In the genomic region with DNA sequence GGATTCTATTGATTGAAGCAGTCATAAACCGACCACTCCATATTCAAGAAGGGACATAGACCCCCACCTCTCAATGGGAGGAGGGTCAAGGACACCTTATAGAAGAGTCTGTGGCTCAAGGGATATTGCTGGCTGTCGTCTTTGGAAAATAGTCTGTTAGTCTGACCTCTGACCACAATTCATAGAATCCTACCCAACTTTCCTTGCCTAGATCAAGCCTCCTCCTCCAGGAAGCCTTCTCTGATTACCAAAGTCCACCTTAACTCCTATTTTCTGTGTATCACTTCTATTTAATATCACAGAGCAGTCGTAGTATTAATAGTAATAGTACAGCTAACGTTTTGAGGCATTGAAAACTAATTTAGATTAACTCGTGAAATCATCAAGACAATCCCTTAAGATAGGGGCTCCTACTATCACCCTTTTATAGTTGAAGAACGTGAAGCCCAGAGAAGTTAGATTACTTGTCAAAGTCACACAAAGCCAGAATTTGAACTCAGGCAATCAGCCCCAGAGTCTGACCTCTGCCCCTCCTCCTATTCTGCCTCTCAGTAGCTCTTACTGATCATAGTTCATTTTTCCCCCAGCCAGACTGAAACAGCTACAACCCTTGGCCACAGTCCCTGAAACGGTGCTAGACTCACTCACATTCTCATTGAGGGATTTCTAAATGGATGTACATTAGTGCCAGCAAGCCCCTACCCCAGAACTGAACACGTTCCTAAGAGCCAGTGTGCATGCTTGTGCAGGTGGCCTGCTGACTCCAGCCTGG, we compare ENCODE assay signal across 1 cellular context.
TF ChIP-seq lines count a peak whose summit lies in the region.

No MANE protein-coding gene starts in this region.

TF ChIP-seq in K562, 482 proteins besides CTCF, POLR2A, EP300 and RAD21 (continued from another document):
- TF ChIP-seq BCOR (IDR thresholded peaks at IDR 0.05) (peak; percentile 15; the same call in 1 of the 2 replicates), GATAD2B (IDR thresholded peaks at IDR 0.05; ENCODE audit: borderline replicate concordance) (no peak), ZFP36 (IDR thresholded peaks at IDR 0.05; ENCODE audit: low read depth, low read length, partially characterized antibody) (peak; percentile 76), CREBBP (IDR thresholded peaks at IDR 0.05; ENCODE audit: low read depth, low read length) (no peak), ETV5 (CRISPR knock-in tag; IDR thresholded peaks at IDR 0.05; ENCODE audit: low read depth) (no peak), STAT5A (IDR thresholded peaks at IDR 0.05; ENCODE audit: borderline replicate concordance, low read length) (no peak), MAFK (IDR thresholded peaks at IDR 0.05; ENCODE audit: low read length) (no peak), ESRRA (IDR thresholded peaks at IDR 0.05; ENCODE audit: borderline replicate concordance, low read depth) (no peak), RBM25 (IDR thresholded peaks at IDR 0.05; ENCODE audit: low read depth, low read length, severe bottlenecking) (peak; percentile 72), SIN3B (IDR thresholded peaks at IDR 0.05; ENCODE audit: low read depth) (no peak)
- TF ChIP-seq, protein P1, sequence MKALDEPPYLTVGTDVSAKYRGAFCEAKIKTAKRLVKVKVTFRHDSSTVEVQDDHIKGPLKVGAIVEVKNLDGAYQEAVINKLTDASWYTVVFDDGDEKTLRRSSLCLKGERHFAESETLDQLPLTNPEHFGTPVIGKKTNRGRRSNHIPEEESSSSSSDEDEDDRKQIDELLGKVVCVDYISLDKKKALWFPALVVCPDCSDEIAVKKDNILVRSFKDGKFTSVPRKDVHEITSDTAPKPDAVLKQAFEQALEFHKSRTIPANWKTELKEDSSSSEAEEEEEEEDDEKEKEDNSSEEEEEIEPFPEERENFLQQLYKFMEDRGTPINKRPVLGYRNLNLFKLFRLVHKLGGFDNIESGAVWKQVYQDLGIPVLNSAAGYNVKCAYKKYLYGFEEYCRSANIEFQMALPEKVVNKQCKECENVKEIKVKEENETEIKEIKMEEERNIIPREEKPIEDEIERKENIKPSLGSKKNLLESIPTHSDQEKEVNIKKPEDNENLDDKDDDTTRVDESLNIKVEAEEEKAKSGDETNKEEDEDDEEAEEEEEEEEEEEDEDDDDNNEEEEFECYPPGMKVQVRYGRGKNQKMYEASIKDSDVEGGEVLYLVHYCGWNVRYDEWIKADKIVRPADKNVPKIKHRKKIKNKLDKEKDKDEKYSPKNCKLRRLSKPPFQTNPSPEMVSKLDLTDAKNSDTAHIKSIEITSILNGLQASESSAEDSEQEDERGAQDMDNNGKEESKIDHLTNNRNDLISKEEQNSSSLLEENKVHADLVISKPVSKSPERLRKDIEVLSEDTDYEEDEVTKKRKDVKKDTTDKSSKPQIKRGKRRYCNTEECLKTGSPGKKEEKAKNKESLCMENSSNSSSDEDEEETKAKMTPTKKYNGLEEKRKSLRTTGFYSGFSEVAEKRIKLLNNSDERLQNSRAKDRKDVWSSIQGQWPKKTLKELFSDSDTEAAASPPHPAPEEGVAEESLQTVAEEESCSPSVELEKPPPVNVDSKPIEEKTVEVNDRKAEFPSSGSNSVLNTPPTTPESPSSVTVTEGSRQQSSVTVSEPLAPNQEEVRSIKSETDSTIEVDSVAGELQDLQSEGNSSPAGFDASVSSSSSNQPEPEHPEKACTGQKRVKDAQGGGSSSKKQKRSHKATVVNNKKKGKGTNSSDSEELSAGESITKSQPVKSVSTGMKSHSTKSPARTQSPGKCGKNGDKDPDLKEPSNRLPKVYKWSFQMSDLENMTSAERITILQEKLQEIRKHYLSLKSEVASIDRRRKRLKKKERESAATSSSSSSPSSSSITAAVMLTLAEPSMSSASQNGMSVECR (CRISPR knock-in tag; IDR thresholded peaks at IDR 0.05): no peak
